ENCODE assay signal across 35 cellular contexts in genomic region chr16:86605950-86606349, GRCh38. TPM values are rescaled to one million over a fixed set of nuclear protein-coding genes. Genes with fewer than 3 reads are reported as not detected.
A peak's percentile ranks its signal among the peaks of the same experiment; 100 is the strongest.
DNase-seq lines count a peak whose midpoint lies in the region; ATAC-seq, FAIRE-seq and TF ChIP-seq lines count a peak whose summit lies in the region.
"Had no signal": no experiment of that assay in that cellular context is flagged by ENCODE, and none has a peak within 500 bp of the region (broad histone marks: within the 10 kb centered on the region; RNA-seq: fewer than 3 reads in every experiment).

No MANE protein-coding gene starts in this region.

- TF ChIP-seq RAD21 in HCT116 (IDR thresholded peaks at IDR 0.05; ENCODE audit: low read depth) (no peak), GM12878 (IDR thresholded peaks at IDR 0.05; ENCODE audit: insufficient read depth, low read depth, low read length) (no peak)

- CTCF ChIA-PET in HCT116 (lab: Charles Lee) (no interaction called here), GM12878 (lab: Yijun Ruan, JAX) (no interaction called here)

- DNase-seq in T-helper 1 cell (no peak), HCT116 (ENCODE audit: low read depth, low spot score) (no peak), GM12878 (ENCODE audit: low read depth, low spot score) (no peak), sciatic nerve (ENCODE audit: low spot score) (peak; percentile 25), KG1 (lab: John Stamatoyannopoulos, UW) (no peak), NOMO-1 (lab: John Stamatoyannopoulos, UW; ENCODE audit: unreplicated experiment in 2 of 2) (no peak), upper lobe of left lung (no peak)
- DNase-seq: activated CD4-positive, alpha-beta T cell treated with anti-CD3 and anti-CD28 coated beads, Interleukin-2, amount 50 U/mL, for 4 hours; activated CD8-positive, alpha-beta memory T cell treated with anti-CD3 and anti-CD28 coated beads, Interleukin-2, amount 10 ng/mL, durations not matched to agents 7 days and 5 days; activated naive CD4-positive, alpha-beta T cell treated with Interleukin-2 at 50 U/mL for 16 hours; activated T-cell treated with anti-CD3 and anti-CD28 coated beads, Interleukin-2, amount 50 U/mL, for 72 hours; C1 segment of cervical spinal cord; DND-41; effector CD4-positive, alpha-beta T cell; GF-D8; GOT3; HFFc6; NCI-H1092; NCI-H1694; NCI-H446; NCI-H774; posterior cingulate gyrus; SIG-M5; stimulated activated naive CD8-positive, alpha-beta T cell treated with anti-CD3 and anti-CD28 coated beads, Interleukin-15, amount 100 ng/mL, for 72 hours; SW 1271; thyroid gland had no signal

- TF ChIP-seq POLR2A in HCT116 (IDR thresholded peaks at IDR 0.05; ENCODE audit: borderline replicate concordance, extremely low read depth, insufficient read depth, insufficient read length) (no peak), GM12878 (IDR thresholded peaks at IDR 0.05; ENCODE audit: low read depth, low read length) (no peak), upper lobe of left lung (IDR thresholded peaks at IDR 0.05) (no peak)

- intact Hi-C loops in HCT116 (cut with micrococcal nuclease), result no loop called here
- intact Hi-C loops in GM12878 (cut with micrococcal nuclease; ENCODE audit: unreplicated experiment), result no loop called here
- intact Hi-C loops in sciatic nerve (cut with DNase I), result no loop called here

- in situ Hi-C loops in GM12878 (cut with MboI), result no loop called here

- H3K4me2 ChIP-seq in HCT116 (ENCODE audit: low read length), result no peak overlapping the region
- no peak overlapping the region for H3K4me2 ChIP-seq in GM12878 (ENCODE audit: control insufficient read depth, insufficient read depth)
- H3K4me2 ChIP-seq: hepatocyte, smooth muscle cell had no signal

- peaks cover 8% of the 10 kb centered on the region for H3K4me1 Mint-ChIP-seq in T-helper 1 cell treated with Interleukin-12 subunit alpha and Interleukin-12 subunit beta and Interleukin-4 antibody, amounts not matched to agents 30 μg/mL and 1 μg/mL, for 36 hours (ENCODE audit: low read depth)

- 95% methylated on average over 3 of the region's 3 CpGs for WGBS in GM12878 (ENCODE audit: insufficient coverage, insufficient replicate concordance, low lambda C conversion rate, missing lambda C conversion rate)
- 96 to 100% methylated on average over 3 of the region's 3 CpGs for WGBS in upper lobe of left lung, 2 donors

- TF ChIP-seq EP300 in GM12878 (IDR thresholded peaks at IDR 0.05; ENCODE audit: borderline replicate concordance in 1 of 2, control insufficient read depth in 1 of 2, low read depth in 2 of 2, low read length in 2 of 2) (no peak), upper lobe of left lung (IDR thresholded peaks at IDR 0.05) (no peak)

- SMC1A ChIA-PET in GM12878 (lab: Charles Lee; ENCODE audit: uncharacterized antibody, unreplicated experiment), result interaction anchor here (0.6 kb wide), 1 partner anchor 266 kb away, joined by 4 read pairs; no protein-coding TSS in a partner anchor

- BruUV-seq in HCT116 (replicated peaks; lab: Mats Ljungman, UMichigan) (no TSS peak), GM12878 (replicated peaks; lab: Mats Ljungman, UMichigan) (no TSS peak)

- no peaks in the 10 kb centered on the region for H3K9me3 Mint-ChIP-seq in T-helper 1 cell treated with Interleukin-12 subunit alpha and Interleukin-12 subunit beta and Interleukin-4 antibody, amounts not matched to agents 30 μg/mL and 1 μg/mL, for 36 hours
- H3K9me3 Mint-ChIP-seq: activated T-cell treated with anti-CD3 and anti-CD28 coated beads, Interleukin-2, amount 50 U/mL, for 72 hours; stimulated activated naive CD8-positive, alpha-beta T cell treated with anti-CD3 and anti-CD28 coated beads, Interleukin-15, amount 100 ng/mL, for 72 hours had no signal

- no peak overlapping the region for H3K27ac Mint-ChIP-seq in T-helper 1 cell treated with Interleukin-12 subunit alpha and Interleukin-12 subunit beta and Interleukin-4 antibody, amounts not matched to agents 30 μg/mL and 1 μg/mL, for 36 hours
- H3K27ac Mint-ChIP-seq: activated CD8-positive, alpha-beta memory T cell treated with anti-CD3 and anti-CD28 coated beads, Interleukin-2, amount 10 ng/mL, durations not matched to agents 7 days and 5 days; activated T-cell treated with anti-CD3 and anti-CD28 coated beads, Interleukin-2, amount 50 U/mL, for 72 hours; HFFc6; stimulated activated naive CD8-positive, alpha-beta T cell treated with anti-CD3 and anti-CD28 coated beads, Interleukin-15, amount 100 ng/mL, for 72 hours had no signal

- RAD21 ChIA-PET in HCT116 (lab: Charles Lee; ENCODE audit: low non-redundant PET in 1 of 2, low total read pairs in 2 of 2, uncharacterized antibody in 2 of 2, unreplicated experiment in 2 of 2), result no interaction called here
- RAD21 ChIA-PET in GM12878 (lab: Charles Lee; ENCODE audit: unreplicated experiment), result no interaction called here

- ATAC-seq in HCT116, result peak; percentile 49; the same call in 1 of the 2 replicates
- no peak for ATAC-seq in GM12878
- ATAC-seq in sciatic nerve, result no peak
- ATAC-seq in upper lobe of left lung (ENCODE audit: low FRiP score in 2 of 2), result no peak
- ATAC-seq: activated CD4-positive, CD25-positive, alpha-beta regulatory T cell treated with anti-CD3 and anti-CD28 coated beads, Interleukin-2, amount 50 U/mL, for 24 hours; activated CD8-positive, alpha-beta memory T cell treated with anti-CD3 and anti-CD28 coated beads, Interleukin-2, amount 10 ng/mL, durations not matched to agents 7 days and 5 days; activated T-cell treated with anti-CD3 and anti-CD28 coated beads, Interleukin-2, amount 50 U/mL, for 72 hours; stimulated activated naive CD8-positive, alpha-beta T cell treated with anti-CD3 and anti-CD28 coated beads, Interleukin-15, amount 100 ng/mL, for 72 hours had no signal

- no peaks in the 10 kb centered on the region for H3K79me2 ChIP-seq in HCT116 (ENCODE audit: insufficient read depth, low read length)
- H3K79me2 ChIP-seq in GM12878 (ENCODE audit: control insufficient read depth, insufficient read depth, low read length), result no peaks in the 10 kb centered on the region
- H3K79me2 ChIP-seq: hepatocyte had no signal

- H3K27ac ChIP-seq in HCT116 (ENCODE audit: low read depth, low read length) (no peak overlapping the region), GM12878 (ENCODE audit: control insufficient read depth, insufficient read depth) (no peak overlapping the region), upper lobe of left lung (no peak overlapping the region)
- H3K27ac ChIP-seq: 22Rv1, breast epithelium, epithelial cell of prostate, hepatocyte, right atrium auricular region, thyroid gland had no signal

- H3K4me3 Mint-ChIP-seq in T-helper 1 cell treated with Interleukin-12 subunit alpha and Interleukin-12 subunit beta and Interleukin-4 antibody, amounts not matched to agents 30 μg/mL and 1 μg/mL, for 36 hours, result peak overlapping the region; percentile 6
- H3K4me3 Mint-ChIP-seq: HFFc6 had no signal

- H3K4me3 ChIP-seq in HCT116 (replicated peaks in 1 of 2; ENCODE audit: low read depth in 1 of 2, low read length in 2 of 2), result no peak overlapping the region
- no peak overlapping the region for H3K4me3 ChIP-seq in GM12878
- H3K4me3 ChIP-seq in upper lobe of left lung, result no peak overlapping the region
- H3K4me3 ChIP-seq: breast epithelium, hepatocyte, lung, right atrium auricular region, smooth muscle cell, thyroid gland had no signal

- H3K27me3 Mint-ChIP-seq in T-helper 1 cell treated with Interleukin-12 subunit alpha and Interleukin-12 subunit beta and Interleukin-4 antibody, amounts not matched to agents 30 μg/mL and 1 μg/mL, for 36 hours (ENCODE audit: low read depth), result peaks cover 9% of the 10 kb centered on the region

- H3K36me3 ChIP-seq in HCT116 (ENCODE audit: control insufficient read depth in 1 of 2, insufficient read depth in 2 of 2, low read length in 2 of 2) (no peaks in the 10 kb centered on the region), GM12878 (ENCODE audit: control insufficient read depth in 2 of 2, insufficient read depth in 2 of 2, low read length in 1 of 2) (no peaks in the 10 kb centered on the region), upper lobe of left lung (no peaks in the 10 kb centered on the region)
- H3K36me3 ChIP-seq: breast epithelium, right atrium auricular region, thyroid gland had no signal

- H3K4me1 ChIP-seq in HCT116 (ENCODE audit: control insufficient read depth in 1 of 2, insufficient read depth in 2 of 2, low read length in 2 of 2), result no peaks in the 10 kb centered on the region
- H3K4me1 ChIP-seq in GM12878 (ENCODE audit: control insufficient read depth, insufficient read depth, low read length), result no peaks in the 10 kb centered on the region
- peaks cover 0 to 6% (median 0%) of the 10 kb centered on the region in 4 donors for H3K4me1 ChIP-seq in upper lobe of left lung
- H3K4me1 ChIP-seq: breast epithelium, thyroid gland had no signal

- no peak for FAIRE-seq in GM12878 (lab: Jason Lieb, UNC)

- H3K36me3 Mint-ChIP-seq in T-helper 1 cell treated with Interleukin-12 subunit alpha and Interleukin-12 subunit beta and Interleukin-4 antibody, amounts not matched to agents 30 μg/mL and 1 μg/mL, for 36 hours (ENCODE audit: low read depth), result no peaks in the 10 kb centered on the region
- H3K36me3 Mint-ChIP-seq: activated CD8-positive, alpha-beta memory T cell treated with anti-CD3 and anti-CD28 coated beads, Interleukin-2, amount 10 ng/mL, durations not matched to agents 7 days and 5 days had no signal

- no peaks in the 10 kb centered on the region for H3K9me2 ChIP-seq in HCT116 (ENCODE audit: insufficient read depth)

- H3K9ac ChIP-seq in HCT116 (ENCODE audit: low read length), result no peak overlapping the region
- H3K9ac ChIP-seq in GM12878 (ENCODE audit: control insufficient read depth, insufficient read depth, low read length), result no peak overlapping the region

- H3K9me3 ChIP-seq in HCT116 (ENCODE audit: control insufficient read depth in 1 of 2, insufficient read depth in 1 of 2, low read depth in 1 of 2, low read length in 2 of 2) (no peaks in the 10 kb centered on the region), GM12878 (replicated peaks; ENCODE audit: control insufficient read depth, insufficient read depth, low read length) (no peaks in the 10 kb centered on the region; the same call in 2 of the 3 replicates), upper lobe of left lung (no peaks in the 10 kb centered on the region)
- H3K9me3 ChIP-seq: breast epithelium, right atrium auricular region, thyroid gland had no signal

- no peak overlapping the region for H2AFZ ChIP-seq in HCT116 (ENCODE audit: low read depth, low read length, poor library complexity, severe bottlenecking)
- no peak overlapping the region for H2AFZ ChIP-seq in GM12878 (ENCODE audit: control insufficient read depth, low read depth, low read length)
- H2AFZ ChIP-seq: hepatocyte had no signal

- H3K27me3 ChIP-seq in HCT116 (ENCODE audit: insufficient read depth, low read length) (0 out of 2 replicates have a peak, but pooled peaks cover 5% of the 10 kb centered on the region), GM12878 (replicated peaks in 1 of 2; ENCODE audit: control insufficient read depth in 2 of 2, insufficient read depth in 2 of 2, low read length in 1 of 2) (no peaks in the 10 kb centered on the region; a peak in 1 of 4 replicates), upper lobe of left lung (no peaks in the 10 kb centered on the region)
- H3K27me3 ChIP-seq: hepatocyte, right atrium auricular region, thyroid gland had no signal

- POLR2A ChIA-PET in HCT116 (lab: Charles Lee), result no interaction called here
- POLR2A ChIA-PET in GM12878 (lab: Charles Lee), result no interaction called here

- no peak for TF ChIP-seq CTCF in HCT116 (IDR thresholded peaks at IDR 0.05 in 2 of 3, conservative IDR thresholded peaks at IDR 0.05 in 1 of 3; ENCODE audit: borderline replicate concordance in 1 of 3, insufficient read depth in 1 of 3, low read depth in 2 of 3, low read length in 2 of 3)
- no peak for TF ChIP-seq CTCF in GM12878 (IDR thresholded peaks at IDR 0.05 in 2 of 3, conservative IDR thresholded peaks at IDR 0.05 in 1 of 3; ENCODE audit: control insufficient read depth in 2 of 3, extremely low read depth in 1 of 3, insufficient read depth in 1 of 3, low read depth in 3 of 3, low read length in 3 of 3)
- TF ChIP-seq CTCF in upper lobe of left lung (IDR thresholded peaks at IDR 0.05), result no peak

- H4K20me1 ChIP-seq in HCT116 (ENCODE audit: insufficient read depth) (no peaks in the 10 kb centered on the region), GM12878 (ENCODE audit: control insufficient read depth, insufficient read depth) (no peaks in the 10 kb centered on the region)

RNA-seq across cellular contexts. Expression of gene FOXL1, which starts 27.6 kb away (rescaled TPM):
- 7.5 TPM for total RNA-seq in HCT116 (2021; ENCODE audit: unreplicated experiment)
- 2.0 and 3.0 TPM in 2 replicates for polyA plus RNA-seq in HCT116 (2012)
- total RNA-seq in GM12878 (2013; cell fraction: nucleolus; rRNA removed), result not detected in 2 replicates
- total RNA-seq in GM12878 (2014; rRNA removed), result not detected in 2 replicates
- not detected in 2 replicates for total RNA-seq in GM12878 (2014; rRNA removed; fragmentation: Illumina TruSeq; extraction: Trizol)
- total RNA-seq in GM12878 (2021), result not detected in 2 replicates
- polyA plus RNA-seq in GM12878 (2011; ENCODE audit: low read depth), result not detected
- polyA plus RNA-seq in GM12878 (2011; rRNA removed), result 0.03 and 0.05 TPM in 2 replicates
- polyA plus RNA-seq in GM12878 (2011; cell fraction: cytosol; rRNA removed), result 0.01 and 0.03 TPM in 2 replicates
- polyA plus RNA-seq in GM12878 (2011; cell fraction: nucleus; rRNA removed), result 0.09 and 0.10 TPM in 2 replicates
- not detected in 2 replicates for polyA plus RNA-seq in GM12878 (2012)
- not detected in 2 replicates for polyA plus RNA-seq in GM12878 (2014; fragmentation: Illumina TruSeq; extraction: Trizol)
- polyA plus RNA-seq in GM12878 (2014; fragmentation: Nextera tagmentation; extraction: Ambion mirVana), result not detected
- not detected in 2 replicates for polyA plus RNA-seq in GM12878 (2014; rRNA removed)
- not detected for polyA plus RNA-seq in GM12878 (2016; fragmentation: Nextera tagmentation; extraction: Ambion mirVana)
- polyA minus RNA-seq in GM12878 (2011; rRNA and poly(A)+ RNA removed), result 0.07 TPM in 1 of 2 replicates, not detected in the other
- polyA minus RNA-seq in GM12878 (2011; cell fraction: cytosol; rRNA and poly(A)+ RNA removed), result 0.40 TPM in 1 of 2 replicates, not detected in the other
- not detected in 2 replicates for polyA minus RNA-seq in GM12878 (2011; cell fraction: nucleus; rRNA and poly(A)+ RNA removed)
- total RNA-seq in sciatic nerve, result 7.5 TPM
- 1 to 10 TPM in 2 of 6 donors, under 1 TPM in 3, not detected in 1; 0.22 to 2.2 (median 0.49) TPM for total RNA-seq in upper lobe of left lung
- total RNA-seq: activated CD8-positive, alpha-beta memory T cell treated with anti-CD3 and anti-CD28 coated beads, Interleukin-2, amount 10 ng/mL, durations not matched to agents 7 days and 5 days had no signal

RNA-seq across cellular contexts. Expression of gene FOXC2, which starts 39.3 kb away (rescaled TPM):
- total RNA-seq in HCT116 (2021; ENCODE audit: unreplicated experiment) (0.22 TPM), GM12878 (2014; rRNA removed) (not detected in 2 replicates), GM12878 (2014; rRNA removed; fragmentation: Illumina TruSeq; extraction: Trizol) (not detected in 2 replicates), GM12878 (2021) (not detected in 2 replicates), sciatic nerve (20.0 TPM), upper lobe of left lung (1 to 10 TPM in 1 of 6 donors, under 1 TPM in 3, not detected in 2; 0.39 to 1.9 (median 0.56) TPM)
- polyA plus RNA-seq in HCT116 (2012), result 0.04 and 0.10 TPM in 2 replicates
- not detected in 2 replicates for total RNA-seq in GM12878 (2013; cell fraction: nucleolus; rRNA removed)
- not detected for polyA plus RNA-seq in GM12878 (2011; ENCODE audit: low read depth)
- polyA plus RNA-seq in GM12878 (2011; rRNA removed) (not detected in 2 replicates), GM12878 (2014; fragmentation: Illumina TruSeq; extraction: Trizol) (not detected in 2 replicates), GM12878 (2014; fragmentation: Nextera tagmentation; extraction: Ambion mirVana) (not detected), GM12878 (2014; rRNA removed) (0.03 TPM in 1 of 2 replicates, not detected in the other), GM12878 (2016; fragmentation: Nextera tagmentation; extraction: Ambion mirVana) (not detected)
- polyA plus RNA-seq in GM12878 (2011; cell fraction: cytosol; rRNA removed), result 0.01 TPM in 1 of 2 replicates, not detected in the other
- not detected in 2 replicates for polyA plus RNA-seq in GM12878 (2011; cell fraction: nucleus; rRNA removed)
- polyA plus RNA-seq in GM12878 (2012), result 0.04 TPM in 1 of 2 replicates, not detected in the other
- polyA minus RNA-seq in GM12878 (2011; rRNA and poly(A)+ RNA removed), result not detected in 2 replicates
- not detected in 2 replicates for polyA minus RNA-seq in GM12878 (2011; cell fraction: cytosol; rRNA and poly(A)+ RNA removed)
- not detected in 2 replicates for polyA minus RNA-seq in GM12878 (2011; cell fraction: nucleus; rRNA and poly(A)+ RNA removed)
- total RNA-seq: activated CD8-positive, alpha-beta memory T cell treated with anti-CD3 and anti-CD28 coated beads, Interleukin-2, amount 10 ng/mL, durations not matched to agents 7 days and 5 days; activated T-cell treated with anti-CD3 and anti-CD28 coated beads, Interleukin-2, amount 50 U/mL, for 72 hours; hepatocyte had no signal

RNA-seq across cellular contexts. Expression of gene MTHFSD, which starts 50.9 kb away (rescaled TPM):
- 33.1 TPM for total RNA-seq in HCT116 (2021; ENCODE audit: unreplicated experiment)
- 16.7 and 17.6 TPM in 2 replicates for polyA plus RNA-seq in HCT116 (2012)
- 83.6 and 90.5 TPM in 2 replicates for total RNA-seq in GM12878 (2013; cell fraction: nucleolus; rRNA removed)
- total RNA-seq in GM12878 (2014; rRNA removed), result 15.2 and 19.7 TPM in 2 replicates
- total RNA-seq in GM12878 (2014; rRNA removed; fragmentation: Illumina TruSeq; extraction: Trizol), result 13.5 and 14.5 TPM in 2 replicates
- 19.0 TPM in 2 replicates for total RNA-seq in GM12878 (2021)
- 5.2 TPM for polyA plus RNA-seq in GM12878 (2011; ENCODE audit: low read depth)
- polyA plus RNA-seq in GM12878 (2011; rRNA removed), result 21.7 and 24.5 TPM in 2 replicates
- 16.6 and 19.3 TPM in 2 replicates for polyA plus RNA-seq in GM12878 (2011; cell fraction: cytosol; rRNA removed)
- 109 and 129 TPM in 2 replicates for polyA plus RNA-seq in GM12878 (2011; cell fraction: nucleus; rRNA removed)
- polyA plus RNA-seq in GM12878 (2012), result 13.2 and 16.9 TPM in 2 replicates
- polyA plus RNA-seq in GM12878 (2014; fragmentation: Illumina TruSeq; extraction: Trizol), result 15.0 and 15.7 TPM in 2 replicates
- polyA plus RNA-seq in GM12878 (2014; fragmentation: Nextera tagmentation; extraction: Ambion mirVana), result 1 to 10 TPM; 2.2 to 3.3 TPM
- polyA plus RNA-seq in GM12878 (2014; rRNA removed), result 17.7 and 17.8 TPM in 2 replicates
- 10 to 100 TPM; 18.6 to 20.2 TPM for polyA plus RNA-seq in GM12878 (2016; fragmentation: Nextera tagmentation; extraction: Ambion mirVana)
- polyA minus RNA-seq in GM12878 (2011; rRNA and poly(A)+ RNA removed), result 21.4 and 24.6 TPM in 2 replicates
- 6.3 and 7.1 TPM in 2 replicates for polyA minus RNA-seq in GM12878 (2011; cell fraction: cytosol; rRNA and poly(A)+ RNA removed)
- 48.8 and 64.1 TPM in 2 replicates for polyA minus RNA-seq in GM12878 (2011; cell fraction: nucleus; rRNA and poly(A)+ RNA removed)
- 19.2 TPM for total RNA-seq in sciatic nerve
- total RNA-seq in upper lobe of left lung, result 10 to 100 TPM; 13.8 to 39.8 (median 22.0) TPM
